Comparison of ENCODE assay signal across 19 cellular contexts in genomic region chr2:147998203-147998602, GRCh38. TPM values are rescaled to one million over a fixed set of nuclear protein-coding genes. Genes with fewer than 3 reads are reported as not detected.
DNase-seq lines count a peak whose midpoint lies in the region; ATAC-seq and TF ChIP-seq lines count a peak whose summit lies in the region.
"Had no signal": no experiment of that assay in that cellular context is flagged by ENCODE, and none has a peak within 500 bp of the region (broad histone marks: within the 10 kb centered on the region; RNA-seq: fewer than 3 reads in every experiment).

No MANE protein-coding gene starts in this region.

- peak overlapping the region; percentile 83 for H3K27ac ChIP-seq in SJCRH30
- H3K27ac ChIP-seq in SK-N-SH (ENCODE audit: low read depth in 2 of 2, low read length in 1 of 2) = no peak overlapping the region
- H3K27ac ChIP-seq: C4-2B, Peyer's patch had no signal

- H3K4me1 ChIP-seq in SJCRH30 = peaks cover 23% of the 10 kb centered on the region
- no peaks in the 10 kb centered on the region for H3K4me1 ChIP-seq in SK-N-SH (ENCODE audit: control insufficient read depth in 1 of 2, insufficient read depth in 2 of 2, low read depth in 1 of 2, low read length in 1 of 2)
- H3K4me1 ChIP-seq: Peyer's patch had no signal

- 0 out of 2 replicates have a peak, but pooled peaks cover 4% of the 10 kb centered on the region for H3K36me3 ChIP-seq in SJCRH30
- H3K36me3 ChIP-seq in SK-N-SH (replicated peaks in 1 of 2; ENCODE audit: control insufficient read depth in 1 of 2, insufficient read depth in 2 of 2, low read length in 1 of 2) = peaks cover 8 to 11% of the 10 kb centered on the region in 2 experiments

- no peak overlapping the region for H3K4me2 ChIP-seq in SK-N-SH

- peaks cover 40% of the 10 kb centered on the region for H3K36me3 Mint-ChIP-seq in activated naive CD8-positive, alpha-beta T cell treated with anti-CD3 and anti-CD28 coated beads, Interleukin-2, amount 50 U/mL, for 24 hours (ENCODE audit: low read depth)
- H3K36me3 Mint-ChIP-seq in activated naive CD8-positive, alpha-beta T cell treated with anti-CD3 and anti-CD28 coated beads for 36 hours = peaks cover 60% of the 10 kb centered on the region
- H3K36me3 Mint-ChIP-seq in Calu3 (ENCODE audit: insufficient read depth, unreplicated experiment) = no peaks in the 10 kb centered on the region

- H3F3A ChIP-seq in SK-N-SH (replicated peaks; ENCODE audit: insufficient read depth) = no peaks in the 10 kb centered on the region

- WGBS in SK-N-SH (ENCODE audit: low lambda C conversion rate) = 95% methylated on average over 4 of the region's 4 CpGs

- no peak overlapping the region for H3K4me3 Mint-ChIP-seq in activated naive CD8-positive, alpha-beta T cell treated with anti-CD3 and anti-CD28 coated beads, Interleukin-2, amount 50 U/mL, for 24 hours
- H3K4me3 Mint-ChIP-seq in activated naive CD8-positive, alpha-beta T cell treated with anti-CD3 and anti-CD28 coated beads for 36 hours = no peak overlapping the region
- H3K4me3 Mint-ChIP-seq in Calu3 (ENCODE audit: low read depth, unreplicated experiment) = no peak overlapping the region

- H3K4me3 ChIP-seq in SJCRH30 (no peak overlapping the region), SK-N-SH (ENCODE audit: low read depth in 2 of 2, low read length in 1 of 2) (no peak overlapping the region)
- H3K4me3 ChIP-seq: Peyer's patch had no signal

- peaks cover 8% of the 10 kb centered on the region for H3K9me3 ChIP-seq in SJCRH30 (replicated peaks)
- H3K9me3 ChIP-seq in SK-N-SH = 0 out of 2 replicates have a peak, but pooled peaks cover 5% of the 10 kb centered on the region
- H3K9me3 ChIP-seq: Peyer's patch had no signal

- POLR2A ChIA-PET in SK-N-SH (lab: Yijun Ruan, JAX) = no interaction called here

- intact Hi-C loops in Calu3 (cut with micrococcal nuclease; ENCODE audit: unreplicated experiment) = no loop called here

- TF ChIP-seq EP300 in SK-N-SH (IDR thresholded peaks at IDR 0.05; ENCODE audit: borderline replicate concordance in 1 of 2, low read depth in 1 of 2, low read length in 1 of 2) = no peak

- H3K27ac Mint-ChIP-seq in activated naive CD8-positive, alpha-beta T cell treated with anti-CD3 and anti-CD28 coated beads, Interleukin-2, amount 50 U/mL, for 24 hours = peak overlapping the region; percentile 50
- no peak overlapping the region for H3K27ac Mint-ChIP-seq in activated naive CD8-positive, alpha-beta T cell treated with anti-CD3 and anti-CD28 coated beads for 36 hours
- no peak overlapping the region for H3K27ac Mint-ChIP-seq in Calu3 (ENCODE audit: unreplicated experiment)

- no peak for TF ChIP-seq CTCF in SK-N-SH (IDR thresholded peaks at IDR 0.05)
- TF ChIP-seq CTCF in Calu3 (IDR thresholded peaks at IDR 0.05; ENCODE audit: unreplicated experiment) = no peak

- no peak for TF ChIP-seq RAD21 in SK-N-SH (IDR thresholded peaks at IDR 0.05; ENCODE audit: low read length)

- BruUV-seq in Calu3 (replicated peaks; lab: Mats Ljungman, UMichigan) = no TSS peak

- DNase-seq in activated naive CD8-positive, alpha-beta T cell treated with anti-CD3 and anti-CD28 coated beads, Interleukin-2, amount 50 U/mL, for 24 hours = no peak
- no peak for DNase-seq in activated naive CD8-positive, alpha-beta T cell treated with anti-CD3 and anti-CD28 coated beads for 36 hours
- DNase-seq in SJCRH30 (peak; percentile 80 to 93), myocyte (ENCODE audit: low read depth) (peak; percentile 24), SK-N-SH (no peak), Calu3 (no peak)
- DNase-seq: EL, GF-D8, KG1, NCI-H1105, NCI-H146, NCI-H2029, NCI-H226, NCI-H510A treated with DMSO at 0.1 percent for 48 hours, NCI-H748 treated with DMSO at 0.1 percent for 48 hours, Peyer's patch, T-helper 1 cell had no signal

- H3K79me2 ChIP-seq in SK-N-SH (ENCODE audit: insufficient read depth) = peaks cover 83% of the 10 kb centered on the region

- H3K27me3 ChIP-seq in SJCRH30 (no peaks in the 10 kb centered on the region), SK-N-SH (ENCODE audit: insufficient read depth) (no peaks in the 10 kb centered on the region)
- H3K27me3 ChIP-seq: Peyer's patch had no signal

- no peaks in the 10 kb centered on the region for H4K20me1 ChIP-seq in SK-N-SH (ENCODE audit: insufficient read depth)

- peaks cover 28% of the 10 kb centered on the region for H3K4me1 Mint-ChIP-seq in activated naive CD8-positive, alpha-beta T cell treated with anti-CD3 and anti-CD28 coated beads, Interleukin-2, amount 50 U/mL, for 24 hours
- H3K4me1 Mint-ChIP-seq in activated naive CD8-positive, alpha-beta T cell treated with anti-CD3 and anti-CD28 coated beads for 36 hours = peaks cover 32% of the 10 kb centered on the region
- H3K4me1 Mint-ChIP-seq in Calu3 (ENCODE audit: low read depth, unreplicated experiment) = no peaks in the 10 kb centered on the region

- no peak overlapping the region for H3K9ac ChIP-seq in SK-N-SH

- no peaks in the 10 kb centered on the region for H3K27me3 Mint-ChIP-seq in activated naive CD8-positive, alpha-beta T cell treated with anti-CD3 and anti-CD28 coated beads, Interleukin-2, amount 50 U/mL, for 24 hours
- no peaks in the 10 kb centered on the region for H3K27me3 Mint-ChIP-seq in activated naive CD8-positive, alpha-beta T cell treated with anti-CD3 and anti-CD28 coated beads for 36 hours
- H3K27me3 Mint-ChIP-seq in Calu3 (ENCODE audit: unreplicated experiment) = no peaks in the 10 kb centered on the region

- peaks cover 23% of the 10 kb centered on the region for H3K9me3 Mint-ChIP-seq in activated naive CD8-positive, alpha-beta T cell treated with anti-CD3 and anti-CD28 coated beads, Interleukin-2, amount 50 U/mL, for 24 hours
- H3K9me3 Mint-ChIP-seq in activated naive CD8-positive, alpha-beta T cell treated with anti-CD3 and anti-CD28 coated beads for 36 hours = peaks cover 26% of the 10 kb centered on the region
- H3K9me3 Mint-ChIP-seq in Calu3 (ENCODE audit: low read depth, unreplicated experiment) = peaks cover 10% of the 10 kb centered on the region

- no peak for ATAC-seq in activated naive CD8-positive, alpha-beta T cell treated with anti-CD3 and anti-CD28 coated beads, Interleukin-2, amount 50 U/mL, for 24 hours
- ATAC-seq in GM21423 (IDR thresholded peaks at IDR 0.05; ENCODE audit: unreplicated experiment) = no peak

- CTCF ChIA-PET in SK-N-SH (lab: Yijun Ruan, JAX) (interaction anchor here (1.0 to 1.6 kb wide), 3 partner anchors 8 to 511 kb away, joined by 3 to 4 read pairs (median 3); no protein-coding TSS in a partner anchor), Calu3 (lab: Charles Lee) (interaction anchor here (2.1 kb wide), 1 partner anchor 511 kb away, joined by 5 read pairs; no protein-coding TSS in a partner anchor)

- no peak overlapping the region for H2AFZ ChIP-seq in SK-N-SH (ENCODE audit: low read depth)

- H3K9me2 ChIP-seq in SK-N-SH = no peaks in the 10 kb centered on the region

TF ChIP-seq in SK-N-SH, 30 proteins besides CTCF, POLR2A, EP300 and RAD21:
- TF ChIP-seq USF1 (IDR thresholded peaks at IDR 0.05; ENCODE audit: borderline replicate concordance, low read depth) = no peak
- TF ChIP-seq TAF1 (IDR thresholded peaks at IDR 0.05; ENCODE audit: borderline replicate concordance, low read depth, low read length) = no peak
- TF ChIP-seq SIN3A (IDR thresholded peaks at IDR 0.05; ENCODE audit: borderline replicate concordance, low read depth, low read length) = no peak
- no peak for TF ChIP-seq MEF2A (IDR thresholded peaks at IDR 0.05; ENCODE audit: borderline replicate concordance, low read depth)
- TF ChIP-seq PBX3 (IDR thresholded peaks at IDR 0.05) = no peak

RNA-seq across cellular contexts. Expression of gene ORC4, which starts 22.3 kb away (rescaled TPM):
- total RNA-seq in activated naive CD8-positive, alpha-beta T cell treated with anti-CD3 and anti-CD28 coated beads for 36 hours = 10 to 100 TPM; 41.1 to 46.0 TPM
- 84.7 and 108 TPM in 2 replicates for total RNA-seq in SJCRH30 (2014; rRNA removed; shearing (Covaris generic))
- total RNA-seq in myocyte = 50.0 and 81.1 TPM in 2 replicates
- polyA plus RNA-seq in myocyte (2012) = 11.5 TPM
- 15.2 and 22.0 TPM in 2 replicates for polyA plus RNA-seq in SK-N-SH (2012; rRNA removed)
- 26.0 and 29.7 TPM in 2 replicates for polyA plus RNA-seq in SK-N-SH (2012; cell fraction: cytosol; rRNA removed)
- polyA plus RNA-seq in SK-N-SH (2012; cell fraction: nucleus; rRNA removed) = 7.9 and 19.1 TPM in 2 replicates
- total RNA-seq in Calu3 (2022) = 59.2 and 66.2 TPM in 2 replicates

RNA-seq across cellular contexts. Expression of gene MBD5, which starts 22.7 kb away (rescaled TPM):
- 10 to 100 TPM; 17.0 to 17.4 TPM for total RNA-seq in activated naive CD8-positive, alpha-beta T cell treated with anti-CD3 and anti-CD28 coated beads for 36 hours
- 15.6 and 18.0 TPM in 2 replicates for total RNA-seq in SJCRH30 (2014; rRNA removed; shearing (Covaris generic))
- 13.2 and 21.9 TPM in 2 replicates for total RNA-seq in myocyte
- 11.9 TPM for polyA plus RNA-seq in myocyte (2012)
- 7.4 and 11.7 TPM in 2 replicates for polyA plus RNA-seq in SK-N-SH (2012; rRNA removed)
- 8.7 and 9.5 TPM in 2 replicates for polyA plus RNA-seq in SK-N-SH (2012; cell fraction: cytosol; rRNA removed)
- 6.7 and 12.4 TPM in 2 replicates for polyA plus RNA-seq in SK-N-SH (2012; cell fraction: nucleus; rRNA removed)
- 32.8 and 36.4 TPM in 2 replicates for total RNA-seq in Calu3 (2022)

Comparison
In these comparisons a context has a peak if more than half of its experiments do, and no peak if none do; other contexts are left out.
1. DNase-seq: peak in SJCRH30 (2 of 2) and myocyte (single experiment); none in activated naive CD8-positive, alpha-beta T cell treated with anti-CD3 and anti-CD28 coated beads, Interleukin-2, amount 50 U/mL, for 24 hours (single experiment), activated naive CD8-positive, alpha-beta T cell treated with anti-CD3 and anti-CD28 coated beads for 36 hours (single experiment), SK-N-SH (single experiment) and Calu3 (single experiment).